In genomic region chr2:23794234-23794633, GRCh38 we compare ENCODE assay signal across 26 cellular contexts.
"Had no signal": no experiment of that assay in that cellular context is flagged by ENCODE, and none has a peak within 500 bp of the region (broad histone marks: within the 10 kb centered on the region; RNA-seq: fewer than 3 reads in every experiment).

No MANE protein-coding gene starts in this region.

- H3K36me3 ChIP-seq: colonic mucosa had no signal

- H3K27ac ChIP-seq: colonic mucosa, epithelial cell of prostate, esophagus squamous epithelium, gastrocnemius medialis, heart right ventricle, left lung, lower lobe of right lung had no signal

- H3K9me3 ChIP-seq: colonic mucosa, esophagus squamous epithelium, gastrocnemius medialis, heart right ventricle, left lung, lower lobe of right lung, mucosa of descending colon had no signal

- H3K27me3 ChIP-seq: colonic mucosa, esophagus squamous epithelium, gastrocnemius medialis, heart right ventricle, left lung had no signal

- DNase-seq: colonic mucosa; cortex of kidney; effector CD8-positive, alpha-beta T cell; effector memory CD8-positive, alpha-beta T cell; endodermal cell; erythroblast; esophagus squamous epithelium; foreskin fibroblast; foreskin melanocyte; gastrocnemius medialis; glutamatergic neuron; head of caudate nucleus; heart right ventricle; hippocampal formation; left cardiac atrium; left lung; left ventricle myocardium superior; lower lobe of right lung; mesenchymal stem cell; mucosa of descending colon; naive B cell had no signal

- H3K4me3 ChIP-seq: colonic mucosa, esophagus squamous epithelium, gastrocnemius medialis, heart right ventricle, left lung, lower lobe of right lung, mucosa of descending colon had no signal

- H3K4me1 ChIP-seq: colonic mucosa, lower lobe of right lung had no signal

- FAIRE-seq: endometrium, islet of Langerhans, keratinocyte had no signal

- ATAC-seq: effector memory CD8-positive, alpha-beta T cell; esophagus mucosa; gastrocnemius medialis; heart right ventricle; left cardiac atrium; left lung; left ventricle myocardium superior; lower lobe of right lung; mucosa of descending colon had no signal
